In the genomic region with DNA sequence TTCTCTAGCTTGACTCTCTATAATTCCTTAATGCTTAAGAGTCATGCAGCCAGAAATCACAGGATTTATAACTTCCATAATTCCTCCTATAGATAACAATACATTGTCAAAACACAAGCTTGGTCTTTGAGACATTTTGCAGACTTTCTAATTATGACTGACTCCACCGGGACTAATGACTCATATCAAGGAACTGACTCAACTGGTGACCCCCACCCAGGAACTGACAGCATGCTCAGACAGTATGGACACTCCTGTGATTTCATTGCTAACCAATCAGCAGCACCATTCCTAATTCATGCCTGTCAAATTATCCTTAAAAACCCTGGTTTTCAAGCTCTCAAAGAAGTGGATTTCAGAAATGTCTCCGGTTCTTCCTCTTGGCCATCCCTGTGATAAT, we compare ENCODE assay signal across 23 cellular contexts.
DNase-seq lines count a peak whose midpoint lies in the region; ATAC-seq and TF ChIP-seq lines count a peak whose summit lies in the region.
"Had no signal": no experiment of that assay in that cellular context is flagged by ENCODE, and none has a peak within 500 bp of the region (broad histone marks: within the 10 kb centered on the region; RNA-seq: fewer than 3 reads in every experiment).

No MANE protein-coding gene starts in this region.

- H3K4me3 ChIP-seq in mammary epithelial cell (replicated peaks in 1 of 3; ENCODE audit: insufficient read depth in 1 of 3, low read depth in 2 of 3, low read length in 3 of 3): no peak overlapping the region
- H3K4me3 ChIP-seq in breast epithelium: no peak overlapping the region
- no peak overlapping the region for H3K4me3 ChIP-seq in RWPE2 (ENCODE audit: severe bottlenecking)
- no peak overlapping the region for H3K4me3 ChIP-seq in fibroblast of pulmonary artery (replicated peaks; ENCODE audit: low read depth, low read length)
- H3K4me3 ChIP-seq: GM12878, GM23248, K562, PC-9, SJCRH30 had no signal

- TF ChIP-seq CTCF in mammary epithelial cell (conservative IDR thresholded peaks at IDR 0.05 in 1 of 2, IDR thresholded peaks at IDR 0.05 in 1 of 2; ENCODE audit: extremely low read depth in 1 of 2, insufficient read depth in 1 of 2, low read depth in 1 of 2, low read length in 2 of 2): no peak
- no peak for TF ChIP-seq CTCF in breast epithelium (IDR thresholded peaks at IDR 0.05)
- no peak for TF ChIP-seq CTCF in RWPE2 (IDR thresholded peaks at IDR 0.05; ENCODE audit: poor library complexity, severe bottlenecking)
- TF ChIP-seq CTCF in fibroblast of pulmonary artery (IDR thresholded peaks at IDR 0.05; ENCODE audit: low read length, missing control alignments): no peak

- H4K20me1 ChIP-seq in mammary epithelial cell (ENCODE audit: insufficient read depth, low read length): no peaks in the 10 kb centered on the region

- H3K4me2 ChIP-seq in mammary epithelial cell (ENCODE audit: insufficient read depth, low read depth, low read length): no peak overlapping the region
- H3K4me2 ChIP-seq: PC-9 had no signal

- no peaks in the 10 kb centered on the region for H3K9me3 ChIP-seq in mammary epithelial cell (replicated peaks; ENCODE audit: insufficient read depth, low read length)
- H3K9me3 ChIP-seq in breast epithelium: peaks cover 0 to 9% of the 10 kb centered on the region in 2 donors
- H3K9me3 ChIP-seq in RWPE2 (ENCODE audit: severe bottlenecking): no peaks in the 10 kb centered on the region
- H3K9me3 ChIP-seq: SJCRH30 had no signal

- WGBS in mammary epithelial cell (ENCODE audit: low coverage, missing lambda C conversion rate): 83% methylated on average over 2 of the region's 2 CpGs

- TF ChIP-seq POLR2A in breast epithelium (IDR thresholded peaks at IDR 0.05): no peak

- H3K27ac ChIP-seq in mammary epithelial cell (ENCODE audit: insufficient read depth, low read depth, low read length): no peak overlapping the region
- H3K27ac ChIP-seq in breast epithelium: no peak overlapping the region
- H3K27ac ChIP-seq in RWPE2 (ENCODE audit: poor library complexity, severe bottlenecking): no peak overlapping the region
- H3K27ac ChIP-seq: 22Rv1, GM23248, PC-9, SJCRH30 had no signal

- peak; percentile 55; the same call in 1 of the 3 replicates for ATAC-seq in RWPE2 (ENCODE audit: low read depth)
- ATAC-seq in left lobe of liver: no peak
- ATAC-seq: GM12878, HepG2, K562 had no signal

- H2AFZ ChIP-seq in mammary epithelial cell (ENCODE audit: low read depth, low read length): no peak overlapping the region
- H2AFZ ChIP-seq: GM23248, PC-9 had no signal

- intact Hi-C loops in mammary epithelial cell (cut with micrococcal nuclease) (loop anchor here (5.0 kb wide), 1 partner anchor 394 kb away; no protein-coding TSS in a partner anchor), breast epithelium (cut with DNase I; ENCODE audit: low total_unique reads) (no loop called here)

- H3K4me1 ChIP-seq in mammary epithelial cell (ENCODE audit: insufficient read depth, low read length) (no peaks in the 10 kb centered on the region), breast epithelium (no peaks in the 10 kb centered on the region), RWPE2 (ENCODE audit: insufficient read depth, poor library complexity, severe bottlenecking) (no peaks in the 10 kb centered on the region)
- H3K4me1 ChIP-seq: SJCRH30 had no signal

- no peaks in the 10 kb centered on the region for H3K79me2 ChIP-seq in mammary epithelial cell (ENCODE audit: insufficient read depth, low read length)

- DNase-seq in mammary epithelial cell (peak; percentile 6), breast epithelium (ENCODE audit: low spot score in 2 of 2) (no peak), RWPE2 (ENCODE audit: low spot score) (no peak), fibroblast of pulmonary artery (ENCODE audit: low read depth) (peak; percentile 4), SW480 (ENCODE audit: low spot score) (no peak), left lobe of liver (ENCODE audit: low spot score) (no peak), NCI-H1048 (lab: John Stamatoyannopoulos, UW) (no peak)
- DNase-seq in activated CD8-positive, alpha-beta memory T cell treated with anti-CD3 and anti-CD28 coated beads, Interleukin-2, amount 50 U/mL, for 48 hours: no peak
- DNase-seq: DMS79, GM23248, H9, NCI-H1105, NCI-H146, NCI-H2029, NCI-H2227 treated with DMSO at 0.1 percent for 48 hours, NCI-H510A treated with DMSO at 0.1 percent for 48 hours, NCI-H748 treated with DMSO at 0.1 percent for 48 hours, PC-9, SJCRH30 had no signal

- H3K27me3 ChIP-seq in mammary epithelial cell (ENCODE audit: insufficient read depth, low read length): no peaks in the 10 kb centered on the region
- H3K27me3 ChIP-seq in breast epithelium: no peaks in the 10 kb centered on the region
- no peaks in the 10 kb centered on the region for H3K27me3 ChIP-seq in RWPE2 (ENCODE audit: insufficient read depth, poor library complexity, severe bottlenecking)
- H3K27me3 ChIP-seq: SJCRH30 had no signal

- H3K9ac ChIP-seq in mammary epithelial cell (ENCODE audit: insufficient read depth, low read length): no peak overlapping the region
- H3K9ac ChIP-seq: GM23248 had no signal

- no TSS peak for BruUV-seq in mammary epithelial cell (replicated peaks; lab: Mats Ljungman, UMichigan)

- H3K36me3 ChIP-seq in mammary epithelial cell (ENCODE audit: insufficient read depth, low read length) (no peaks in the 10 kb centered on the region), breast epithelium (no peaks in the 10 kb centered on the region), RWPE2 (ENCODE audit: low read depth) (no peaks in the 10 kb centered on the region)
- H3K36me3 ChIP-seq: SJCRH30 had no signal

- dilution Hi-C loops in mammary epithelial cell (cut with HindIII; ENCODE audit: low sequenced_read_pairs): no loop called here

- in situ Hi-C loops in mammary epithelial cell (cut with MboI; ENCODE audit: low sequenced_read_pairs in 2 of 2): no loop called here

- CTCF ChIA-PET in mammary epithelial cell (lab: Charles Lee; ENCODE audit: low non-redundant PET): no interaction called here

Comparison
In these comparisons a context has a peak if more than half of its experiments do, and no peak if none do; other contexts are left out.
1. DNase-seq: peak in mammary epithelial cell (single experiment) and fibroblast of pulmonary artery (single experiment); none in breast epithelium (0 of 2), RWPE2 (single experiment), activated CD8-positive, alpha-beta memory T cell treated with anti-CD3 and anti-CD28 coated beads, Interleukin-2, amount 50 U/mL, for 48 hours (single experiment), SW480 (single experiment), left lobe of liver (single experiment) and NCI-H1048 (single experiment).